In genomic region chr12:113152196-113152834, GRCh38 we compare ENCODE assay signal across 8 cellular contexts. TPM values are rescaled to one million over a fixed set of nuclear protein-coding genes. Genes with fewer than 3 reads are reported as not detected.
DNase-seq lines count a peak whose midpoint lies in the region; ATAC-seq and TF ChIP-seq lines count a peak whose summit lies in the region.

No MANE protein-coding gene starts in this region.

- no peaks in the 10 kb centered on the region for H3K27me3 Mint-ChIP-seq in activated naive CD4-positive, alpha-beta T cell treated with anti-CD3 and anti-CD28 coated beads, Interleukin-2, amount 50 U/mL, for 24 hours
- H3K27me3 Mint-ChIP-seq in activated CD4-positive, alpha-beta memory T cell treated with anti-CD3 and anti-CD28 coated beads, Interleukin-2, amount 10 ng/mL, durations not matched to agents 7 days and 5 days = peaks cover 34% of the 10 kb centered on the region

- CTCF ChIA-PET in activated CD4-positive, alpha-beta memory T cell treated with anti-CD3 and anti-CD28 coated beads, Interleukin-2, amount 10 ng/mL, durations not matched to agents 7 days and 5 days (lab: Charles Lee) = interaction anchor here (0.9 to 5.6 kb wide), 9 partner anchors 14 to 814 kb away, joined by 3 to 38 read pairs (median 5); partner anchors contain the start of gene RASAL1

- no peak for DNase-seq in activated naive CD4-positive, alpha-beta T cell (lab: John Stamatoyannopoulos, UW)
- no peak for DNase-seq in activated CD4-positive, alpha-beta memory T cell treated with anti-CD3 and anti-CD28 coated beads, Interleukin-2, amount 10 ng/mL, durations not matched to agents 7 days and 5 days
- DNase-seq in iPS-NIHi11 (ENCODE audit: low spot score) = peak; percentile 40
- DNase-seq in suprapubic skin (ENCODE audit: low spot score in 2 of 2) = no peak
- no peak for DNase-seq in A172 (ENCODE audit: low spot score)
- DNase-seq in stimulated activated CD4-positive, alpha-beta T cell treated with anti-CD3 and anti-CD28 coated beads, Interleukin-4, amount 100 ng/mL, for 1 hour = no peak

- H3K36me3 ChIP-seq in suprapubic skin = no peaks in the 10 kb centered on the region

- WGBS in suprapubic skin = 20% methylated on average over 9 of the region's 9 CpGs

- ATAC-seq in GM18520 (IDR thresholded peaks at IDR 0.05; ENCODE audit: unreplicated experiment) = no peak

- peaks cover 33% of the 10 kb centered on the region for H3K4me1 ChIP-seq in suprapubic skin

- no peaks in the 10 kb centered on the region for H3K9me3 ChIP-seq in suprapubic skin

- H3K36me3 Mint-ChIP-seq in activated naive CD4-positive, alpha-beta T cell treated with anti-CD3 and anti-CD28 coated beads, Interleukin-2, amount 50 U/mL, for 24 hours = no peaks in the 10 kb centered on the region
- H3K36me3 Mint-ChIP-seq in activated CD4-positive, alpha-beta memory T cell treated with anti-CD3 and anti-CD28 coated beads, Interleukin-2, amount 10 ng/mL, durations not matched to agents 7 days and 5 days (ENCODE audit: low read depth) = no peaks in the 10 kb centered on the region

- H3K4me3 ChIP-seq in suprapubic skin = peak overlapping the region; percentile 42

- POLR2A ChIA-PET in activated CD4-positive, alpha-beta memory T cell treated with anti-CD3 and anti-CD28 coated beads, Interleukin-2, amount 10 ng/mL, durations not matched to agents 7 days and 5 days (lab: Charles Lee) = interaction anchor here (0.6 to 1.5 kb wide), 4 partner anchors 27 to 55 kb away, joined by 3 to 4 read pairs (median 4); no protein-coding TSS in a partner anchor

- H3K27me3 ChIP-seq in suprapubic skin = peaks cover 33% of the 10 kb centered on the region

- no peak for TF ChIP-seq EP300 in suprapubic skin (IDR thresholded peaks at IDR 0.05)

- no peak for TF ChIP-seq CTCF in suprapubic skin (IDR thresholded peaks at IDR 0.05)

- H3K27ac Mint-ChIP-seq in activated naive CD4-positive, alpha-beta T cell treated with anti-CD3 and anti-CD28 coated beads, Interleukin-2, amount 50 U/mL, for 24 hours = no peak overlapping the region
- no peak overlapping the region for H3K27ac Mint-ChIP-seq in activated CD4-positive, alpha-beta memory T cell treated with anti-CD3 and anti-CD28 coated beads, Interleukin-2, amount 10 ng/mL, durations not matched to agents 7 days and 5 days

- peak overlapping the region; percentile 10 for H3K27ac ChIP-seq in suprapubic skin

- TF ChIP-seq POLR2A in suprapubic skin (IDR thresholded peaks at IDR 0.05) = no peak

- no peaks in the 10 kb centered on the region for H3K9me3 Mint-ChIP-seq in activated naive CD4-positive, alpha-beta T cell treated with anti-CD3 and anti-CD28 coated beads, Interleukin-2, amount 50 U/mL, for 24 hours
- H3K9me3 Mint-ChIP-seq in activated CD4-positive, alpha-beta memory T cell treated with anti-CD3 and anti-CD28 coated beads, Interleukin-2, amount 10 ng/mL, durations not matched to agents 7 days and 5 days = no peaks in the 10 kb centered on the region

- peaks cover 18% of the 10 kb centered on the region for H3K4me1 Mint-ChIP-seq in activated naive CD4-positive, alpha-beta T cell treated with anti-CD3 and anti-CD28 coated beads, Interleukin-2, amount 50 U/mL, for 24 hours
- peaks cover 18% of the 10 kb centered on the region for H3K4me1 Mint-ChIP-seq in activated CD4-positive, alpha-beta memory T cell treated with anti-CD3 and anti-CD28 coated beads, Interleukin-2, amount 10 ng/mL, durations not matched to agents 7 days and 5 days

- H3K4me3 Mint-ChIP-seq in activated naive CD4-positive, alpha-beta T cell treated with anti-CD3 and anti-CD28 coated beads, Interleukin-2, amount 50 U/mL, for 24 hours = peak overlapping the region; percentile 58
- peak overlapping the region; percentile 68 for H3K4me3 Mint-ChIP-seq in activated CD4-positive, alpha-beta memory T cell treated with anti-CD3 and anti-CD28 coated beads, Interleukin-2, amount 10 ng/mL, durations not matched to agents 7 days and 5 days

RNA-seq across cellular contexts. Expression of gene CFAP73, which starts 2.8 kb away (rescaled TPM):
- total RNA-seq in activated CD4-positive, alpha-beta memory T cell treated with anti-CD3 and anti-CD28 coated beads, Interleukin-2, amount 10 ng/mL, durations not matched to agents 7 days and 5 days = under 1 TPM; 0.23 to 0.28 TPM
- 1 to 10 TPM; 1.0 to 2.6 (median 2.0) TPM for total RNA-seq in suprapubic skin
- 0.22 and 1.2 TPM in 2 replicates for total RNA-seq in A172 (2014; rRNA removed; shearing (Covaris generic))

RNA-seq across cellular contexts. Expression of gene RASAL1, which starts 16.8 kb away (rescaled TPM):
- under 1 TPM; 0.10 to 0.35 TPM for total RNA-seq in activated CD4-positive, alpha-beta memory T cell treated with anti-CD3 and anti-CD28 coated beads, Interleukin-2, amount 10 ng/mL, durations not matched to agents 7 days and 5 days
- total RNA-seq in suprapubic skin = 10 to 100 TPM; 19.8 to 39.0 (median 32.5) TPM
- total RNA-seq in A172 (2014; rRNA removed; shearing (Covaris generic)) = not detected in 2 replicates

RNA-seq across cellular contexts. Expression of gene DDX54, which starts 33.0 kb away (rescaled TPM):
- total RNA-seq in activated CD4-positive, alpha-beta memory T cell treated with anti-CD3 and anti-CD28 coated beads, Interleukin-2, amount 10 ng/mL, durations not matched to agents 7 days and 5 days = 10 to 100 TPM; 55.6 to 57.6 TPM
- total RNA-seq in suprapubic skin = 10 to 100 TPM; 53.9 to 71.8 (median 63.9) TPM
- total RNA-seq in A172 (2014; rRNA removed; shearing (Covaris generic)) = 56.4 and 69.1 TPM in 2 replicates

RNA-seq across cellular contexts. Expression of gene RITA1, which starts 33.2 kb away (rescaled TPM):
- 10 to 100 TPM; 14.7 to 16.9 TPM for total RNA-seq in activated CD4-positive, alpha-beta memory T cell treated with anti-CD3 and anti-CD28 coated beads, Interleukin-2, amount 10 ng/mL, durations not matched to agents 7 days and 5 days
- 10 to 100 TPM; 14.7 to 21.7 (median 16.9) TPM for total RNA-seq in suprapubic skin
- total RNA-seq in A172 (2014; rRNA removed; shearing (Covaris generic)) = 51.2 and 52.2 TPM in 2 replicates

Comparison
In these comparisons a context has a peak if more than half of its experiments do, and no peak if none do; other contexts are left out.
1. RNA of gene RASAL1, which starts 16.8 kb away (total RNA-seq): 19.8 to 39.0 TPM in suprapubic skin; 0.10 to 0.35 TPM in activated CD4-positive, alpha-beta memory T cell treated with anti-CD3 and anti-CD28 coated beads, Interleukin-2, amount 10 ng/mL, durations not matched to agents 7 days and 5 days and not detected in A172; every median in the first group is over 10 times any median in the second.